24 cellular contexts compared by ENCODE assay signal in genomic region chr2:219692521-219692920, GRCh38.
"Had no signal": no experiment of that assay in that cellular context is flagged by ENCODE, and none has a peak within 500 bp of the region (broad histone marks: within the 10 kb centered on the region; RNA-seq: fewer than 3 reads in every experiment).

No MANE protein-coding gene starts in this region.

- H3K4me3 ChIP-seq: left ventricle myocardium inferior, lung, ovary, right atrium auricular region, right lobe of liver, smooth muscle cell, testis, thyroid gland, transverse colon, upper lobe of left lung had no signal

- ATAC-seq: natural killer cell; right lobe of liver; stimulated activated memory B cell treated with anti-CD40 and anti-IgM and Interleukin-4, amounts not matched to agents 10 μg/mL and 1 μg/mL and 100 μg/mL, for 72 hours; stimulated activated naive CD8-positive, alpha-beta T cell treated with anti-CD3 and anti-CD28 coated beads, Interleukin-15, amount 100 ng/mL, for 72 hours had no signal

- H3K36me3 ChIP-seq: left ventricle myocardium inferior, ovary, right atrium auricular region, right lobe of liver, thyroid gland, transverse colon, upper lobe of left lung had no signal

- H3K27ac Mint-ChIP-seq: naive B cell; natural killer cell; nephron progenitor cell; progenitor cell of endocrine pancreas; stimulated activated memory B cell treated with anti-CD40 and anti-IgM and Interleukin-4, amounts not matched to agents 10 μg/mL and 1 μg/mL and 100 μg/mL, for 72 hours; stimulated activated naive CD8-positive, alpha-beta T cell treated with anti-CD3 and anti-CD28 coated beads, Interleukin-15, amount 100 ng/mL, for 72 hours had no signal

- H3K4me1 ChIP-seq: right lobe of liver, thyroid gland, transverse colon, upper lobe of left lung had no signal

- H3K4me1 Mint-ChIP-seq: immature natural killer cell; naive B cell; natural killer cell; stimulated activated memory B cell treated with anti-CD40 and anti-IgM and Interleukin-4, amounts not matched to agents 10 μg/mL and 1 μg/mL and 100 μg/mL, for 72 hours; stimulated activated naive CD8-positive, alpha-beta T cell treated with anti-CD3 and anti-CD28 coated beads, Interleukin-15, amount 100 ng/mL, for 72 hours had no signal

- H3K9me3 ChIP-seq: left ventricle myocardium inferior, ovary, right atrium auricular region, right lobe of liver, testis, thyroid gland, transverse colon, upper lobe of left lung had no signal

- H3K4me2 ChIP-seq: smooth muscle cell had no signal

- H3K27me3 ChIP-seq: ovary, right atrium auricular region, right lobe of liver, testis, thyroid gland, upper lobe of left lung had no signal

- H3K9me3 Mint-ChIP-seq: immature natural killer cell; natural killer cell; stimulated activated memory B cell treated with anti-CD40 and anti-IgM and Interleukin-4, amounts not matched to agents 10 μg/mL and 1 μg/mL and 100 μg/mL, for 72 hours had no signal

- DNase-seq: hypothalamus; immature natural killer cell; left ventricle myocardium inferior; naive B cell; natural killer cell; nephron progenitor cell; ovary; right lobe of liver; stimulated activated CD4-positive, alpha-beta T cell treated with anti-CD3 and anti-CD28 coated beads, Interleukin-1b, Interleukin-23, amount 100 ng/mL, for 48 hours; stimulated activated CD4-positive, alpha-beta T cell treated with anti-CD3 and anti-CD28 coated beads, Interleukin-2, amount 100 ng/mL, for 48 hours; stimulated activated CD4-positive, alpha-beta T cell treated with anti-CD3 and anti-CD28 coated beads, Interleukin-4, amount 100 ng/mL, for 4 hours; stimulated activated CD8-positive, alpha-beta memory T cell treated with anti-CD3 and anti-CD28 coated beads, Interleukin-4, amount 100 ng/mL, for 48 hours; stimulated activated naive CD4-positive, alpha-beta T cell treated with Interleukin-2 at 50 U/mL for 16 hours; stimulated activated naive CD8-positive, alpha-beta T cell treated with anti-CD3 and anti-CD28 coated beads, Interleukin-15, amount 100 ng/mL, for 72 hours; substantia nigra; testis; thyroid gland; transverse colon; upper lobe of left lung had no signal

- H3K36me3 Mint-ChIP-seq: immature natural killer cell; naive B cell; natural killer cell; stimulated activated memory B cell treated with anti-CD40 and anti-IgM and Interleukin-4, amounts not matched to agents 10 μg/mL and 1 μg/mL and 100 μg/mL, for 72 hours had no signal

- H3K27ac ChIP-seq: left ventricle myocardium inferior, ovary, right atrium auricular region, right lobe of liver, testis, thyroid gland, transverse colon, upper lobe of left lung had no signal

- H3K4me3 Mint-ChIP-seq: immature natural killer cell; naive B cell; natural killer cell; nephron progenitor cell; stimulated activated memory B cell treated with anti-CD40 and anti-IgM and Interleukin-4, amounts not matched to agents 10 μg/mL and 1 μg/mL and 100 μg/mL, for 72 hours; stimulated activated naive CD8-positive, alpha-beta T cell treated with anti-CD3 and anti-CD28 coated beads, Interleukin-15, amount 100 ng/mL, for 72 hours had no signal
